In the genomic region with DNA sequence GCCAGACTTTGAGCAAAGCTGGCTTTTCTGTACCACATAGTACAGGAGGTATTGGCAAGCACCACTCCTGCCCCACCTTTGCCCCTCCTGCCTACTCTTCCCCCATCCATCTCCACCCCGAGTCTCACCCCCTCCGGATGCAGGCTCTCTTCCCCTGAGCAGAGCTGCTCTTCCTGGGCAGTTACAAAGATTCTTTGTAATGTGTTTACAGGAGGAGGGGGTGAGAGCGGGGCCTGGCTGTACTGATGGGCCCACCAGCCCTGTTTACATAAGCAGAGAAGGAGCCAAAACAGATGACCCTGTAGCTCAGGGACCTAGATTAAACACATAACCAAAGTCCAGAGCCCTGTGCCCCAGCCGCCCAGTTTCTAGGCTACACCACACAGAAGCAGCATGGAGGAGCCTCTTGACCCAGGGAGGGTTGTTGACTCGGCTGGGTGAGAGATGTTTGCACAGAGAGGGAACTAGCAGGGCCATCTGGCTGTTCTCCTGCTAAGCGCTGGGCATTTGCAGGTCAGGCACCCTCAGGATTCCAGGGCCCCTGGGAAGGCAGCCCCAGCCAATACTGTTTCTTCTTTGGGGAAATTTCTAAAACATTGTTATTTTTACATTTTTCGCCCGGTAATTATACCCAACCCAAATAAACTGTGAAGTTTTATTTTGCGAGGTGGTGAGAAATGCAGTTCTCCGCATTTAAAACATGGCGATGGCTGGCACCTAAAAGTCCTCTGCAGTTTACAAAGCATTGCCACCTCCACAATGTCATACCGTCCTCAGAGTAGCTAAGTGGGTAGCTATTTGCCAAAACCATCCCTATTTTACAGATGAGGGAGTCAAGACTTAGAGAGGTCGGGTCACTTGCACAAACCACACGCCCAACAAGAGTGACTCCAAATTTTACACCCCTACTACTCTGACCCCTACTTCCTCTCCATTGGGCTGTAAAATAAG, we compare ENCODE assay signal across 1 cellular context.
TF ChIP-seq lines count a peak whose summit lies in the region.

No MANE protein-coding gene starts in this region.

TF ChIP-seq in HepG2, 621 proteins besides CTCF, POLR2A, EP300 and RAD21 (continued from another document and continues in another):
- TF ChIP-seq TBX3 (IDR thresholded peaks at IDR 0.05; ENCODE audit: borderline replicate concordance) (peak; percentile 78; the same call in 1 of the 2 replicates), ZNF543 (CRISPR knock-in tag; IDR thresholded peaks at IDR 0.05) (peak; percentile 83), IKZF1 (IDR thresholded peaks at IDR 0.05) (no peak), MZF1 (CRISPR knock-in tag; IDR thresholded peaks at IDR 0.05; ENCODE audit: borderline replicate concordance) (no peak), DPF2 (CRISPR knock-in tag; IDR thresholded peaks at IDR 0.05; ENCODE audit: borderline replicate concordance, low read depth) (peak; percentile 94; the same call in 1 of the 2 replicates), ONECUT2 (CRISPR knock-in tag; IDR thresholded peaks at IDR 0.05) (no peak), FOSL1 (CRISPR knock-in tag; IDR thresholded peaks at IDR 0.05; ENCODE audit: borderline replicate concordance) (no peak), RBAK (CRISPR knock-in tag; IDR thresholded peaks at IDR 0.05) (no peak), KLF11 (CRISPR knock-in tag; IDR thresholded peaks at IDR 0.05) (no peak), MATR3 (CRISPR knock-in tag; IDR thresholded peaks at IDR 0.05) (no peak), EHMT2 (IDR thresholded peaks at IDR 0.05; ENCODE audit: borderline replicate concordance, low read depth, low read length) (no peak; the same call in 1 of the 2 replicates), RBM22 (optimal IDR thresholded peaks at IDR 0.05; ENCODE audit: low read length) (no peak), MAF1 (CRISPR knock-in tag; IDR thresholded peaks at IDR 0.05; ENCODE audit: borderline replicate concordance) (no peak), RBFOX2 (IDR thresholded peaks at IDR 0.05; ENCODE audit: low read depth, low read length) (peak; percentile 27; the same call in 1 of the 2 replicates), FOXC1 (CRISPR knock-in tag; IDR thresholded peaks at IDR 0.05; ENCODE audit: borderline replicate concordance) (peak; percentile 33; the same call in 1 of the 2 replicates), ZNF260 (CRISPR knock-in tag; IDR thresholded peaks at IDR 0.05; ENCODE audit: borderline replicate concordance, low read depth) (no peak), GABPA (IDR thresholded peaks at IDR 0.05; ENCODE audit: low read depth, low read length) (no peak), GABPA (CRISPR knock-in tag; IDR thresholded peaks at IDR 0.05; ENCODE audit: low read depth) (peak; percentile 85), ZNF367 (CRISPR knock-in tag; IDR thresholded peaks at IDR 0.05; ENCODE audit: borderline replicate concordance) (no peak), ZNF577 (CRISPR knock-in tag; IDR thresholded peaks at IDR 0.05; ENCODE audit: borderline replicate concordance, low read depth) (no peak), RFX5 (IDR thresholded peaks at IDR 0.05; ENCODE audit: low read depth, low read length) (peak; percentile 18; the same call in 1 of the 2 replicates), GATAD2A (CRISPR knock-in tag; IDR thresholded peaks at IDR 0.05) (peak; percentile 94), SAFB2 (CRISPR knock-in tag; IDR thresholded peaks at IDR 0.05; ENCODE audit: borderline replicate concordance, low read depth) (no peak; the same call in 1 of the 2 replicates)
- TF ChIP-seq, protein P1, sequence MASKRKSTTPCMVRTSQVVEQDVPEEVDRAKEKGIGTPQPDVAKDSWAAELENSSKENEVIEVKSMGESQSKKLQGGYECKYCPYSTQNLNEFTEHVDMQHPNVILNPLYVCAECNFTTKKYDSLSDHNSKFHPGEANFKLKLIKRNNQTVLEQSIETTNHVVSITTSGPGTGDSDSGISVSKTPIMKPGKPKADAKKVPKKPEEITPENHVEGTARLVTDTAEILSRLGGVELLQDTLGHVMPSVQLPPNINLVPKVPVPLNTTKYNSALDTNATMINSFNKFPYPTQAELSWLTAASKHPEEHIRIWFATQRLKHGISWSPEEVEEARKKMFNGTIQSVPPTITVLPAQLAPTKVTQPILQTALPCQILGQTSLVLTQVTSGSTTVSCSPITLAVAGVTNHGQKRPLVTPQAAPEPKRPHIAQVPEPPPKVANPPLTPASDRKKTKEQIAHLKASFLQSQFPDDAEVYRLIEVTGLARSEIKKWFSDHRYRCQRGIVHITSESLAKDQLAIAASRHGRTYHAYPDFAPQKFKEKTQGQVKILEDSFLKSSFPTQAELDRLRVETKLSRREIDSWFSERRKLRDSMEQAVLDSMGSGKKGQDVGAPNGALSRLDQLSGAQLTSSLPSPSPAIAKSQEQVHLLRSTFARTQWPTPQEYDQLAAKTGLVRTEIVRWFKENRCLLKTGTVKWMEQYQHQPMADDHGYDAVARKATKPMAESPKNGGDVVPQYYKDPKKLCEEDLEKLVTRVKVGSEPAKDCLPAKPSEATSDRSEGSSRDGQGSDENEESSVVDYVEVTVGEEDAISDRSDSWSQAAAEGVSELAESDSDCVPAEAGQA (IDR thresholded peaks at IDR 0.05; ENCODE audit: low read depth), result peak; percentile 75
- TF ChIP-seq, protein P1 (CRISPR knock-in tag; IDR thresholded peaks at IDR 0.05; ENCODE audit: borderline replicate concordance), result no peak; the same call in 1 of the 2 replicates
- TF ChIP-seq, protein P2, sequence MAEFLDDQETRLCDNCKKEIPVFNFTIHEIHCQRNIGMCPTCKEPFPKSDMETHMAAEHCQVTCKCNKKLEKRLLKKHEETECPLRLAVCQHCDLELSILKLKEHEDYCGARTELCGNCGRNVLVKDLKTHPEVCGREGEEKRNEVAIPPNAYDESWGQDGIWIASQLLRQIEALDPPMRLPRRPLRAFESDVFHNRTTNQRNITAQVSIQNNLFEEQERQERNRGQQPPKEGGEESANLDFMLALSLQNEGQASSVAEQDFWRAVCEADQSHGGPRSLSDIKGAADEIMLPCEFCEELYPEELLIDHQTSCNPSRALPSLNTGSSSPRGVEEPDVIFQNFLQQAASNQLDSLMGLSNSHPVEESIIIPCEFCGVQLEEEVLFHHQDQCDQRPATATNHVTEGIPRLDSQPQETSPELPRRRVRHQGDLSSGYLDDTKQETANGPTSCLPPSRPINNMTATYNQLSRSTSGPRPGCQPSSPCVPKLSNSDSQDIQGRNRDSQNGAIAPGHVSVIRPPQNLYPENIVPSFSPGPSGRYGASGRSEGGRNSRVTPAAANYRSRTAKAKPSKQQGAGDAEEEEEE (CRISPR knock-in tag; IDR thresholded peaks at IDR 0.05; ENCODE audit: borderline replicate concordance), result no peak
- TF ChIP-seq, protein P3, sequence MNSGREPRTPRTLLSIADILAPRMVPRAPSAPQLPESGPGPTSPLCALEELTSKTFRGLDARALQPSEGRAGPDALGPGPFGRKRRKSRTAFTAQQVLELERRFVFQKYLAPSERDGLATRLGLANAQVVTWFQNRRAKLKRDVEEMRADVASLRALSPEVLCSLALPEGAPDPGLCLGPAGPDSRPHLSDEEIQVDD (CRISPR knock-in tag; IDR thresholded peaks at IDR 0.05; ENCODE audit: borderline replicate concordance), result no peak
- TF ChIP-seq, protein P4, sequence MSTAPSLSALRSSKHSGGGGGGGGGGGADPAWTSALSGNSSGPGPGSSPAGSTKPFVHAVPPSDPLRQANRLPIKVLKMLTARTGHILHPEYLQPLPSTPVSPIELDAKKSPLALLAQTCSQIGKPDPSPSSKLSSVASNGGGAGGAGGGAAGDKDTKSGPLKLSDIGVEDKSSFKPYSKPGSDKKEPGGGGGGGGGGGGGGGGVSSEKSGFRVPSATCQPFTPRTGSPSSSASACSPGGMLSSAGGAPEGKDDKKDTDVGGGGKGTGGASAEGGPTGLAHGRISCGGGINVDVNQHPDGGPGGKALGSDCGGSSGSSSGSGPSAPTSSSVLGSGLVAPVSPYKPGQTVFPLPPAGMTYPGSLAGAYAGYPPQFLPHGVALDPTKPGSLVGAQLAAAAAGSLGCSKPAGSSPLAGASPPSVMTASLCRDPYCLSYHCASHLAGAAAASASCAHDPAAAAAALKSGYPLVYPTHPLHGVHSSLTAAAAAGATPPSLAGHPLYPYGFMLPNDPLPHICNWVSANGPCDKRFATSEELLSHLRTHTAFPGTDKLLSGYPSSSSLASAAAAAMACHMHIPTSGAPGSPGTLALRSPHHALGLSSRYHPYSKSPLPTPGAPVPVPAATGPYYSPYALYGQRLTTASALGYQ (CRISPR knock-in tag; IDR thresholded peaks at IDR 0.05), result peak; percentile 95
- TF ChIP-seq, protein P5, sequence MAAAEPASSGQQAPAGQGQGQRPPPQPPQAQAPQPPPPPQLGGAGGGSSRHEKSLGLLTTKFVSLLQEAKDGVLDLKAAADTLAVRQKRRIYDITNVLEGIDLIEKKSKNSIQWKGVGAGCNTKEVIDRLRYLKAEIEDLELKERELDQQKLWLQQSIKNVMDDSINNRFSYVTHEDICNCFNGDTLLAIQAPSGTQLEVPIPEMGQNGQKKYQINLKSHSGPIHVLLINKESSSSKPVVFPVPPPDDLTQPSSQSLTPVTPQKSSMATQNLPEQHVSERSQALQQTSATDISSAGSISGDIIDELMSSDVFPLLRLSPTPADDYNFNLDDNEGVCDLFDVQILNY (CRISPR knock-in tag; conservative IDR thresholded peaks at IDR 0.05), result no peak
- TF ChIP-seq, protein P6, sequence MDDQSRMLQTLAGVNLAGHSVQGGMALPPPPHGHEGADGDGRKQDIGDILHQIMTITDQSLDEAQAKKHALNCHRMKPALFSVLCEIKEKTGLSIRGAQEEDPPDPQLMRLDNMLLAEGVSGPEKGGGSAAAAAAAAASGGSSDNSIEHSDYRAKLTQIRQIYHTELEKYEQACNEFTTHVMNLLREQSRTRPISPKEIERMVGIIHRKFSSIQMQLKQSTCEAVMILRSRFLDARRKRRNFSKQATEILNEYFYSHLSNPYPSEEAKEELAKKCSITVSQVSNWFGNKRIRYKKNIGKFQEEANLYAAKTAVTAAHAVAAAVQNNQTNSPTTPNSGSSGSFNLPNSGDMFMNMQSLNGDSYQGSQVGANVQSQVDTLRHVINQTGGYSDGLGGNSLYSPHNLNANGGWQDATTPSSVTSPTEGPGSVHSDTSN (CRISPR knock-in tag; IDR thresholded peaks at IDR 0.05; ENCODE audit: borderline replicate concordance), result no peak
- TF ChIP-seq, protein P7, sequence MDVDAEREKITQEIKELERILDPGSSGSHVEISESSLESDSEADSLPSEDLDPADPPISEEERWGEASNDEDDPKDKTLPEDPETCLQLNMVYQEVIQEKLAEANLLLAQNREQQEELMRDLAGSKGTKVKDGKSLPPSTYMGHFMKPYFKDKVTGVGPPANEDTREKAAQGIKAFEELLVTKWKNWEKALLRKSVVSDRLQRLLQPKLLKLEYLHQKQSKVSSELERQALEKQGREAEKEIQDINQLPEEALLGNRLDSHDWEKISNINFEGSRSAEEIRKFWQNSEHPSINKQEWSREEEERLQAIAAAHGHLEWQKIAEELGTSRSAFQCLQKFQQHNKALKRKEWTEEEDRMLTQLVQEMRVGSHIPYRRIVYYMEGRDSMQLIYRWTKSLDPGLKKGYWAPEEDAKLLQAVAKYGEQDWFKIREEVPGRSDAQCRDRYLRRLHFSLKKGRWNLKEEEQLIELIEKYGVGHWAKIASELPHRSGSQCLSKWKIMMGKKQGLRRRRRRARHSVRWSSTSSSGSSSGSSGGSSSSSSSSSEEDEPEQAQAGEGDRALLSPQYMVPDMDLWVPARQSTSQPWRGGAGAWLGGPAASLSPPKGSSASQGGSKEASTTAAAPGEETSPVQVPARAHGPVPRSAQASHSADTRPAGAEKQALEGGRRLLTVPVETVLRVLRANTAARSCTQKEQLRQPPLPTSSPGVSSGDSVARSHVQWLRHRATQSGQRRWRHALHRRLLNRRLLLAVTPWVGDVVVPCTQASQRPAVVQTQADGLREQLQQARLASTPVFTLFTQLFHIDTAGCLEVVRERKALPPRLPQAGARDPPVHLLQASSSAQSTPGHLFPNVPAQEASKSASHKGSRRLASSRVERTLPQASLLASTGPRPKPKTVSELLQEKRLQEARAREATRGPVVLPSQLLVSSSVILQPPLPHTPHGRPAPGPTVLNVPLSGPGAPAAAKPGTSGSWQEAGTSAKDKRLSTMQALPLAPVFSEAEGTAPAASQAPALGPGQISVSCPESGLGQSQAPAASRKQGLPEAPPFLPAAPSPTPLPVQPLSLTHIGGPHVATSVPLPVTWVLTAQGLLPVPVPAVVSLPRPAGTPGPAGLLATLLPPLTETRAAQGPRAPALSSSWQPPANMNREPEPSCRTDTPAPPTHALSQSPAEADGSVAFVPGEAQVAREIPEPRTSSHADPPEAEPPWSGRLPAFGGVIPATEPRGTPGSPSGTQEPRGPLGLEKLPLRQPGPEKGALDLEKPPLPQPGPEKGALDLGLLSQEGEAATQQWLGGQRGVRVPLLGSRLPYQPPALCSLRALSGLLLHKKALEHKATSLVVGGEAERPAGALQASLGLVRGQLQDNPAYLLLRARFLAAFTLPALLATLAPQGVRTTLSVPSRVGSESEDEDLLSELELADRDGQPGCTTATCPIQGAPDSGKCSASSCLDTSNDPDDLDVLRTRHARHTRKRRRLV (CRISPR knock-in tag; IDR thresholded peaks at IDR 0.05), result peak; percentile 92
- TF ChIP-seq, protein P8, sequence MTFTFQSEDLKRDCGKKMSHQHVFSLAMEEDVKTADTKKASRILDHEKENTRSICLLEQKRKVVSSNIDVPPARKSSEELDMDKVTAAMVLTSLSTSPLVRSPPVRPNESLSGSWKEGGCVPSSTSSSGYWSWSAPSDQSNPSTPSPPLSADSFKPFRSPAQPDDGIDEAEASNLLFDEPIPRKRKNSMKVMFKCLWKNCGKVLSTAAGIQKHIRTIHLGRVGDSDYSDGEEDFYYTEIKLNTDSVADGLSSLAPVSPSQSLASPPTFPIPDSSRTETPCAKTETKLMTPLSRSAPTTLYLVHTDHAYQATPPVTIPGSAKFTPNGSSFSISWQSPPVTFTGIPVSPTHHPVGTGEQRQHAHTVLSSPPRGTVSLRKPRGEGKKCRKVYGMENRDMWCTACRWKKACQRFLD (CRISPR knock-in tag; IDR thresholded peaks at IDR 0.05; ENCODE audit: borderline replicate concordance), result 0 out of 2 replicates have a peak, but pooled peaks have one; percentile 59
